ENCODE assay signal across 12 cellular contexts in the genomic region with DNA sequence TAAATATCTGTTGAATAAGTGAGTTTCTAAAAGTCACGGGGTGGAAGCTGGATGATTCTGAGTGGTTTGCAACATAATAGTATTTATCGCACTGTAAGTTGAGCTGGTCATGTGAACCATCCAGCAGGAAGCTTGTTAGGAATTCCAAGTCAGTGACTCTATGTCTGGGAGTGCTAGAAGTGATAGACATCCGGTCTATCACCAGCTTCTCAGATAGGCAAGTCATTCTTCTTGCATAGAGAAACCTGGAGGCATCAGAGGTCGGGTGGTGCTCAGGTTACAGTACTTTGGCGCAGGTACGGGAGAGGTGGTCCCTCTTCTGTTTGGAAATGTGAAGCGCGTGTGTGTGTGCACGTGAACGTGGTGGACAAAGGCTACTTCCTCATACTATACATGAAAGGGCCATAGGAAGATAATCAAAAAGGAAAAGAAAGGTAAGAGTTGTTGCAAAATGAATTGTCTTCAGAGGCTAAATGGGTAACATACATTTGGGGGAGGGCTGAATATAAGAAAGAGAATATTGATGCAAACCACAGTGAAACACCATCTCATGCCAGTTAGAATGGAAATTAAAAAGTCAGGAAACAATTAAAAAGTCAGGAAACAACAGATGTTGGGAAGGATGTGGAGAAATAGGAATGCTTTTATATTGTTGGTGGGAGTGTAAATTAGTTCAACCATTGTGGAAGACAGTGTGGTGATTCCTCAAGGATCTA.
DNase-seq lines count a peak whose midpoint lies in the region; TF ChIP-seq lines count a peak whose summit lies in the region.
"Had no signal": no experiment of that assay in that cellular context is flagged by ENCODE, and none has a peak within 500 bp of the region (broad histone marks: within the 10 kb centered on the region; RNA-seq: fewer than 3 reads in every experiment).

No MANE protein-coding gene starts in this region.

- intact Hi-C loops in thyroid gland (cut with DNase I), result no loop called here

- H3K27ac ChIP-seq in thyroid gland, result no peak overlapping the region
- H3K27ac ChIP-seq: vagina had no signal

- H3K36me3 ChIP-seq in thyroid gland, result no peaks in the 10 kb centered on the region
- H3K36me3 ChIP-seq: vagina had no signal

- WGBS in thyroid gland, 2 donors, result 76 to 80% methylated on average over 10 of the region's 10 CpGs

- no peak for TF ChIP-seq POLR2A in thyroid gland (IDR thresholded peaks at IDR 0.05)

- no peaks in the 10 kb centered on the region for H3K9me3 ChIP-seq in thyroid gland
- H3K9me3 ChIP-seq: vagina had no signal

- H3K4me3 ChIP-seq in HFF-Myc (replicated peaks; ENCODE audit: low read depth, low read length) (no peak overlapping the region), foreskin fibroblast (ENCODE audit: low read depth in 1 of 2, low read length in 2 of 2) (no peak overlapping the region), skeletal muscle cell (ENCODE audit: low read depth, low read length) (no peak overlapping the region), thyroid gland (replicated peaks in 1 of 3) (no peak overlapping the region)
- H3K4me3 ChIP-seq: vagina had no signal

- H3K27me3 ChIP-seq in thyroid gland, result no peaks in the 10 kb centered on the region
- H3K27me3 ChIP-seq: vagina had no signal

- DNase-seq in HFF-Myc (ENCODE audit: extremely low read depth, low read depth) (peak; percentile 71), SW480 (ENCODE audit: low spot score) (peak; percentile 14), foreskin fibroblast (peak; percentile 1 to 4), skeletal muscle cell (ENCODE audit: low read depth) (peak; percentile 55), NOMO-1 (lab: John Stamatoyannopoulos, UW; ENCODE audit: unreplicated experiment in 2 of 2) (no peak), thyroid gland (no peak)
- DNase-seq in activated naive CD4-positive, alpha-beta T cell (lab: John Stamatoyannopoulos, UW), result no peak
- no peak for DNase-seq in stimulated activated CD4-positive, alpha-beta T cell treated with anti-CD3 and anti-CD28 coated beads, Interleukin-1b, Interleukin-23, amount 100 ng/mL, for 48 hours
- DNase-seq: amygdala, NCI-H1436, T-helper 9 cell had no signal

- no peak for TF ChIP-seq CTCF in HFF-Myc (IDR thresholded peaks at IDR 0.05; ENCODE audit: low read depth, low read length, missing control alignments)
- no peak for TF ChIP-seq CTCF in foreskin fibroblast (IDR thresholded peaks at IDR 0.05; ENCODE audit: low read depth, low read length)
- TF ChIP-seq CTCF in thyroid gland (IDR thresholded peaks at IDR 0.05), result no peak

- no peaks in the 10 kb centered on the region for H3K4me1 ChIP-seq in thyroid gland
- H3K4me1 ChIP-seq: vagina had no signal

Comparison
In these comparisons a context has a peak if more than half of its experiments do, and no peak if none do; other contexts are left out.
1. DNase-seq: peak in HFF-Myc (single experiment), SW480 (single experiment), foreskin fibroblast (2 of 2) and skeletal muscle cell (single experiment); none in NOMO-1 (0 of 2), thyroid gland (0 of 2), activated naive CD4-positive, alpha-beta T cell (0 of 4) and stimulated activated CD4-positive, alpha-beta T cell treated with anti-CD3 and anti-CD28 coated beads, Interleukin-1b, Interleukin-23, amount 100 ng/mL, for 48 hours (single experiment).